Comparison of ENCODE assay signal across 27 cellular contexts in the genomic region with DNA sequence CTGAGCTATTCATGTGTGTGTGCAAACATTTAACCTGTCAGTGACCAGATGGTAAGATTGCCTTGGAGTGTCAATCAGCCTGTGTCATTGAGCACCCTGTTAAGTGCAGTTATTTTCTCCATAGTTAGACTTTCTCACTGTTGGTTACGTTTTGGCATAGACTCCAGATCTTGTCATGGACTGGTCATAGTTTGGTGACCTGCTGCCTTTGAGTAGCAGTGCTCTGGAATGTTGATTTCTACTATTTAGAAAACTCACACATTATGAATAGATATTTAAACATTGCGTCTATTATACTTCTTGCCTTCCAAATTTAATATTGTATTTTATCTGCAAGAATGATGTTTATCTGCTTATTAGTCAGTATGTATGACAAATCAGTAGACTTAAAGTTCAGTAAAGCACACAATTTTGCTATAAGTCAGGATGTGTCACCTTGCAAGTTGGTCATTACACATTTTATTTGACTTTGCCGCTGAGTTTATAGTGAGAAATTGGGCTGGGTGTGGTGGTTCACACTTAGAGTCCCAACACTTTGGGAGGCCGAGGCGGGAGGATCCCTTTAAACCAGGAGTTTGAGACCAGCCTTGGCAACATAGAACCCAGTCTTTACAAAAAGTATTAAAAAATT. TPM values are rescaled to one million over a fixed set of nuclear protein-coding genes. Genes with fewer than 3 reads are reported as not detected.
DNase-seq lines count a peak whose midpoint lies in the region; ATAC-seq and TF ChIP-seq lines count a peak whose summit lies in the region.
"Had no signal": no experiment of that assay in that cellular context is flagged by ENCODE, and none has a peak within 500 bp of the region (broad histone marks: within the 10 kb centered on the region; RNA-seq: fewer than 3 reads in every experiment).

No MANE protein-coding gene starts in this region.

- H3K27me3 Mint-ChIP-seq in stimulated activated naive CD8-positive, alpha-beta T cell treated with anti-CD3 and anti-CD28 coated beads, Interleukin-15, Interleukin-2, amounts not matched to agents 100 ng/mL and 50 ng/mL, for 24 hours = no peaks in the 10 kb centered on the region
- no peaks in the 10 kb centered on the region for H3K27me3 Mint-ChIP-seq in effector memory CD8-positive, alpha-beta T cell
- H3K27me3 Mint-ChIP-seq: activated B cell treated with CpG ODN at 0.5 μM for 24 hours; activated naive CD4-positive, alpha-beta T cell treated with anti-CD3 and anti-CD28 coated beads, Interleukin-2, amount 10 ng/mL, durations not matched to agents 7 days and 5 days had no signal

- no peak overlapping the region for H3K4me3 ChIP-seq in Peyer's patch
- H3K4me3 ChIP-seq: gastroesophageal sphincter, hepatocyte, SJSA1, transverse colon had no signal

- no peaks in the 10 kb centered on the region for H3K4me1 ChIP-seq in Peyer's patch
- H3K4me1 ChIP-seq: parathyroid adenoma, SJSA1, transverse colon had no signal

- no peak overlapping the region for H3K4me3 Mint-ChIP-seq in stimulated activated naive CD8-positive, alpha-beta T cell treated with anti-CD3 and anti-CD28 coated beads, Interleukin-15, Interleukin-2, amounts not matched to agents 100 ng/mL and 50 ng/mL, for 24 hours
- peak overlapping the region; percentile 42 to 73 for H3K4me3 Mint-ChIP-seq in effector memory CD8-positive, alpha-beta T cell
- H3K4me3 Mint-ChIP-seq: activated B cell treated with CpG ODN at 0.5 μM for 24 hours; activated naive CD4-positive, alpha-beta T cell treated with anti-CD3 and anti-CD28 coated beads, Interleukin-2, amount 10 ng/mL, durations not matched to agents 7 days and 5 days; H9; neural crest cell had no signal

- TF ChIP-seq CTCF in Peyer's patch (IDR thresholded peaks at IDR 0.05) = no peak

- peaks cover 0 to 9% (median 0%) of the 10 kb centered on the region in 4 donors for H3K9me3 ChIP-seq in Peyer's patch
- H3K9me3 ChIP-seq: BE2C, SJSA1 had no signal

- H3K27ac Mint-ChIP-seq in stimulated activated naive CD8-positive, alpha-beta T cell treated with anti-CD3 and anti-CD28 coated beads, Interleukin-15, Interleukin-2, amounts not matched to agents 100 ng/mL and 50 ng/mL, for 24 hours = peak overlapping the region; percentile 45
- H3K27ac Mint-ChIP-seq in effector memory CD8-positive, alpha-beta T cell = peak overlapping the region; percentile 67 to 91
- H3K27ac Mint-ChIP-seq: activated B cell treated with CpG ODN at 0.5 μM for 24 hours; activated naive CD4-positive, alpha-beta T cell treated with anti-CD3 and anti-CD28 coated beads, Interleukin-2, amount 10 ng/mL, durations not matched to agents 7 days and 5 days; H9 had no signal

- no peak for TF ChIP-seq POLR2A in Peyer's patch (IDR thresholded peaks at IDR 0.05)

- no peak overlapping the region for H3K27ac ChIP-seq in Peyer's patch
- H3K27ac ChIP-seq: gastroesophageal sphincter, hepatocyte, HL-60, parathyroid adenoma, RWPE1, SJSA1, transverse colon had no signal

- no peak for ATAC-seq in stimulated activated naive CD8-positive, alpha-beta T cell treated with anti-CD3 and anti-CD28 coated beads, Interleukin-15, Interleukin-2, amounts not matched to agents 100 U/mL and 50 U/mL, for 24 hours
- peak; percentile 46 for ATAC-seq in effector memory CD8-positive, alpha-beta T cell (replicated peaks)
- ATAC-seq: gastroesophageal sphincter, left colon, right cardiac atrium had no signal

- DNase-seq in stimulated activated naive CD8-positive, alpha-beta T cell treated with anti-CD3 and anti-CD28 coated beads, Interleukin-15, Interleukin-2, amounts not matched to agents 100 U/mL and 50 U/mL, for 24 hours = no peak
- DNase-seq in RKO (ENCODE audit: low spot score) (peak; percentile 68), stromal cell of bone marrow (ENCODE audit: low read depth) (peak; percentile 2), Peyer's patch (no peak)
- no peak for DNase-seq in effector memory CD8-positive, alpha-beta T cell
- no peak for DNase-seq in stimulated activated CD4-positive, alpha-beta T cell treated with anti-CD3 and anti-CD28 coated beads, Interleukin-2, amount 100 ng/mL, for 24 hours
- no peak for DNase-seq in stimulated activated CD4-positive, alpha-beta T cell treated with anti-CD3 and anti-CD28 coated beads, Interleukin-2, amount 100 ng/mL, for 48 hours
- DNase-seq: activated B cell treated with CpG ODN at 0.5 μM for 24 hours; activated naive CD4-positive, alpha-beta T cell treated with anti-CD3 and anti-CD28 coated beads, Interleukin-2, amount 10 ng/mL, durations not matched to agents 7 days and 5 days; BE2C; DMS153; H9; Kasumi-1; left colon; MV-4-11; NCI-H146; NCI-H446 treated with DMSO at 0.1 percent for 48 hours; right cardiac atrium; transverse colon had no signal

- no peaks in the 10 kb centered on the region for H3K27me3 ChIP-seq in Peyer's patch
- H3K27me3 ChIP-seq: BE2C, gastroesophageal sphincter, hepatocyte, SJSA1, transverse colon had no signal

- H3K36me3 ChIP-seq in Peyer's patch = peaks cover 0 to 47% (median 0%) of the 10 kb centered on the region in 3 donors

- H3K4me1 Mint-ChIP-seq in stimulated activated naive CD8-positive, alpha-beta T cell treated with anti-CD3 and anti-CD28 coated beads, Interleukin-15, Interleukin-2, amounts not matched to agents 100 ng/mL and 50 ng/mL, for 24 hours (ENCODE audit: low read depth) = peaks cover 12% of the 10 kb centered on the region
- peaks cover 22 to 47% of the 10 kb centered on the region in 2 donors for H3K4me1 Mint-ChIP-seq in effector memory CD8-positive, alpha-beta T cell (ENCODE audit: low read depth in 2 of 2)
- H3K4me1 Mint-ChIP-seq: activated B cell treated with CpG ODN at 0.5 μM for 24 hours, H9, neural crest cell had no signal

- peaks cover 4% of the 10 kb centered on the region for H3K9me3 Mint-ChIP-seq in stimulated activated naive CD8-positive, alpha-beta T cell treated with anti-CD3 and anti-CD28 coated beads, Interleukin-15, Interleukin-2, amounts not matched to agents 100 ng/mL and 50 ng/mL, for 24 hours
- H3K9me3 Mint-ChIP-seq in effector memory CD8-positive, alpha-beta T cell = peaks cover 0 to 4% of the 10 kb centered on the region in 2 donors

- H3K36me3 Mint-ChIP-seq in stimulated activated naive CD8-positive, alpha-beta T cell treated with anti-CD3 and anti-CD28 coated beads, Interleukin-15, Interleukin-2, amounts not matched to agents 100 ng/mL and 50 ng/mL, for 24 hours (ENCODE audit: low read depth) = peaks cover 51% of the 10 kb centered on the region
- H3K36me3 Mint-ChIP-seq in effector memory CD8-positive, alpha-beta T cell (ENCODE audit: insufficient read depth) = peaks cover 36% of the 10 kb centered on the region

RNA-seq across cellular contexts. Expression of gene KIAA0232, which starts 42.4 kb away (rescaled TPM):
- 10 to 100 TPM; 19.8 to 73.6 (median 49.5) TPM for total RNA-seq in Peyer's patch

Comparison
In these comparisons a context has a peak if more than half of its experiments do, and no peak if none do; other contexts are left out.
1. DNase-seq: peak in RKO (single experiment) and stromal cell of bone marrow (single experiment); none in stimulated activated naive CD8-positive, alpha-beta T cell treated with anti-CD3 and anti-CD28 coated beads, Interleukin-15, Interleukin-2, amounts not matched to agents 100 U/mL and 50 U/mL, for 24 hours (single experiment), effector memory CD8-positive, alpha-beta T cell (0 of 3), stimulated activated CD4-positive, alpha-beta T cell treated with anti-CD3 and anti-CD28 coated beads, Interleukin-2, amount 100 ng/mL, for 24 hours (0 of 2), Peyer's patch (0 of 3) and stimulated activated CD4-positive, alpha-beta T cell treated with anti-CD3 and anti-CD28 coated beads, Interleukin-2, amount 100 ng/mL, for 48 hours (0 of 2).